Comparison of ENCODE assay signal across 9 cellular contexts in genomic region chr4:115113382-115114106, GRCh38. TPM values are rescaled to one million over a fixed set of nuclear protein-coding genes. Genes with fewer than 3 reads are reported as not detected.
A peak's percentile ranks its signal among the peaks of the same experiment; 100 is the strongest.
DNase-seq lines count a peak whose midpoint lies in the region; ATAC-seq lines count a peak whose summit lies in the region.
"Had no signal": no experiment of that assay in that cellular context is flagged by ENCODE, and none has a peak within 500 bp of the region (broad histone marks: within the 10 kb centered on the region; RNA-seq: fewer than 3 reads in every experiment).

TSS of gene NDST4 (minus strand) at chr4:115113620. CDS start at chr4:115077036, 36,584 bp downstream.

- no peaks in the 10 kb centered on the region for H3K27me3 ChIP-seq in effector memory CD4-positive, alpha-beta T cell (replicated peaks; ENCODE audit: control insufficient read depth, insufficient read depth, low read length, poor library complexity, severe bottlenecking)
- H3K27me3 ChIP-seq: transverse colon had no signal

- no peak within 1 kb of the TSS for H3K27ac ChIP-seq in effector memory CD4-positive, alpha-beta T cell (ENCODE audit: insufficient read depth, low read length, poor library complexity, severe bottlenecking)
- H3K27ac ChIP-seq: transverse colon had no signal

- peak within 1 kb of the TSS; percentile 36; the same call in 1 of the 2 replicates for H3K4me3 ChIP-seq in GM08714 (ENCODE audit: low read length)
- no peak within 1 kb of the TSS for H3K4me3 ChIP-seq in effector memory CD4-positive, alpha-beta T cell (ENCODE audit: insufficient read depth, low read depth, low read length, poor library complexity, severe bottlenecking)

- DNase-seq in NCI-H526 (lab: John Stamatoyannopoulos, UW) (peak; percentile 50 to 70), epidermal melanocyte (ENCODE audit: insufficient read length, low spot score) (peak; percentile 19), renal cortical epithelial cell (ENCODE audit: low read depth) (peak; percentile 58), ureter (ENCODE audit: low spot score) (no peak), LoVo (ENCODE audit: low spot score) (no peak)
- DNase-seq in effector memory CD4-positive, alpha-beta T cell = no peak
- DNase-seq: transverse colon had no signal

- no peak for ATAC-seq in GM18870 (IDR thresholded peaks at IDR 0.05; ENCODE audit: unreplicated experiment)

- H3K4me1 ChIP-seq in effector memory CD4-positive, alpha-beta T cell (ENCODE audit: control insufficient read depth, insufficient read depth, low read length, poor library complexity, severe bottlenecking) = no peaks in the 10 kb centered on the region

- H3K9me3 ChIP-seq in effector memory CD4-positive, alpha-beta T cell (ENCODE audit: control insufficient read depth, low read length) = no peaks in the 10 kb centered on the region
- H3K9me3 ChIP-seq: transverse colon had no signal

- H3K36me3 ChIP-seq in effector memory CD4-positive, alpha-beta T cell (ENCODE audit: control insufficient read depth, insufficient read depth, low read length) = no peaks in the 10 kb centered on the region
- H3K36me3 ChIP-seq: transverse colon had no signal

RNA-seq across cellular contexts. Expression of gene NDST4, which starts in this region (rescaled TPM):
- total RNA-seq in renal cortical epithelial cell = not detected in 2 replicates
- total RNA-seq in ureter = not detected

Comparison
In these comparisons a context has a peak if more than half of its experiments do, and no peak if none do; other contexts are left out.
1. Peak in DNase-seq in renal cortical epithelial cell; RNA of the gene not detected or under 1 TPM.
2. DNase-seq: peak in NCI-H526 (2 of 2) and epidermal melanocyte (single experiment); none in ureter (single experiment), LoVo (single experiment) and effector memory CD4-positive, alpha-beta T cell (0 of 3).